Comparison of ENCODE assay signal across 28 cellular contexts in genomic region chr10:27393961-27394360, GRCh38.
"Had no signal": no experiment of that assay in that cellular context is flagged by ENCODE, and none has a peak within 500 bp of the region (broad histone marks: within the 10 kb centered on the region; RNA-seq: fewer than 3 reads in every experiment).

No MANE protein-coding gene starts in this region.

- H3K4me1 Mint-ChIP-seq: endodermal cell had no signal

- H3K4me3 Mint-ChIP-seq: dendritic cell treated with granulocyte-macrophage colony-stimulating factor and Interleukin-4, amounts not matched to agents 40 ng/mL and 50 ng/mL, for 4 days; effector memory CD8-positive, alpha-beta T cell; endodermal cell had no signal

- H3K4me3 ChIP-seq: colonic mucosa, coronary artery, dorsolateral prefrontal cortex, esophagus muscularis mucosa, esophagus squamous epithelium, gastrocnemius medialis, gastroesophageal sphincter, heart left ventricle, heart right ventricle had no signal

- FAIRE-seq: colon, endometrium, endothelial cell of umbilical vein, frontal cortex had no signal

- H3K9me3 Mint-ChIP-seq: effector memory CD8-positive, alpha-beta T cell had no signal

- DNase-seq: colonic mucosa; cortex of kidney; dermis blood vessel endothelial cell; dorsolateral prefrontal cortex; effector CD4-positive, alpha-beta T cell; effector CD8-positive, alpha-beta T cell; effector memory CD4-positive, alpha-beta T cell; effector memory CD8-positive, alpha-beta T cell; endodermal cell; erythroblast; esophagus squamous epithelium; foreskin fibroblast; foreskin keratinocyte; foreskin melanocyte; gastrocnemius medialis; glutamatergic neuron; head of caudate nucleus; heart left ventricle; heart right ventricle had no signal

- H3K4me1 ChIP-seq: colonic mucosa, esophagus muscularis mucosa, gastrocnemius medialis, gastroesophageal sphincter, heart left ventricle, heart right ventricle had no signal

- H3K27me3 Mint-ChIP-seq: dendritic cell treated with granulocyte-macrophage colony-stimulating factor and Interleukin-4, amounts not matched to agents 40 ng/mL and 50 ng/mL, for 4 days had no signal

- H3K27ac Mint-ChIP-seq: dendritic cell treated with granulocyte-macrophage colony-stimulating factor and Interleukin-4, amounts not matched to agents 40 ng/mL and 50 ng/mL, for 4 days; effector memory CD8-positive, alpha-beta T cell; endodermal cell had no signal

- H3K36me3 ChIP-seq: colonic mucosa, esophagus muscularis mucosa, esophagus squamous epithelium, gastrocnemius medialis, gastroesophageal sphincter, heart left ventricle, heart right ventricle had no signal

- H3K27ac ChIP-seq: colonic mucosa, coronary artery, dorsolateral prefrontal cortex, epithelial cell of prostate, esophagus muscularis mucosa, esophagus squamous epithelium, foreskin keratinocyte, gastrocnemius medialis, gastroesophageal sphincter, heart left ventricle, heart right ventricle had no signal

- H3K9me3 ChIP-seq: colonic mucosa, esophagus muscularis mucosa, esophagus squamous epithelium, gastrocnemius medialis, gastroesophageal sphincter, heart left ventricle had no signal

- H3K27me3 ChIP-seq: colonic mucosa, esophagus muscularis mucosa, esophagus squamous epithelium, foreskin keratinocyte, gastrocnemius medialis had no signal
